In genomic region chr2:9416962-9417316, GRCh38 we compare ENCODE assay signal across 22 cellular contexts. TPM values are rescaled to one million over a fixed set of nuclear protein-coding genes. Genes with fewer than 3 reads are reported as not detected.
DNase-seq lines count a peak whose midpoint lies in the region; ATAC-seq and TF ChIP-seq lines count a peak whose summit lies in the region.
"Had no signal": no experiment of that assay in that cellular context is flagged by ENCODE, and none has a peak within 500 bp of the region (broad histone marks: within the 10 kb centered on the region; RNA-seq: fewer than 3 reads in every experiment).

No MANE protein-coding gene starts in this region.

- POLR2A ChIA-PET in MCF 10A (lab: Yijun Ruan, JAX), result no interaction called here

- H3K27ac Mint-ChIP-seq in MCF 10A (ENCODE audit: low read depth, unreplicated experiment) (peak overlapping the region; percentile 60), immature natural killer cell (peak overlapping the region in 5 of 6 donors; percentile 55 to 84 (median 67))
- peak overlapping the region; percentile 52 for H3K27ac Mint-ChIP-seq in activated T-helper 2 cell treated with anti-CD3 and anti-CD28 coated beads, Interferon-gamma antibody, Interleukin-2, Interleukin-4, amounts not matched to agents 10 μg/mL and 5 μg/mL and 100 μg/mL, durations not matched to agents 14 hours and 24 hours and 36 hours
- H3K27ac Mint-ChIP-seq: activated naive CD4-positive, alpha-beta T cell treated with anti-CD3 and anti-CD28 coated beads for 36 hours had no signal

- intact Hi-C loops in MCF 10A (cut with micrococcal nuclease) (no loop called here), breast epithelium (cut with DNase I; ENCODE audit: low total_unique reads) (no loop called here), vagina (cut with DNase I) (no loop called here)
- intact Hi-C loops in activated T-helper 2 cell treated with anti-CD3 and anti-CD28 coated beads, Interferon-gamma antibody, Interleukin-2, Interleukin-4, amounts not matched to agents 10 μg/mL and 5 μg/mL and 100 μg/mL, durations not matched to agents 14 hours and 24 hours and 36 hours (cut with micrococcal nuclease), result no loop called here

- no peak for TF ChIP-seq CTCF in MCF 10A (IDR thresholded peaks at IDR 0.05; ENCODE audit: unreplicated experiment)
- no peak for TF ChIP-seq CTCF in breast epithelium (IDR thresholded peaks at IDR 0.05)
- no peak for TF ChIP-seq CTCF in vagina (IDR thresholded peaks at IDR 0.05)
- no peak for TF ChIP-seq CTCF in hepatocyte (IDR thresholded peaks at IDR 0.05; ENCODE audit: poor library complexity)

- H3K79me2 ChIP-seq in hepatocyte, result peaks cover 44% of the 10 kb centered on the region

- ATAC-seq in SK-N-SH treated with all-trans-retinoic acid at 6 μM for 48 hours, result no peak
- ATAC-seq: mucosa of descending colon, Right ventricle myocardium inferior had no signal

- no peaks in the 10 kb centered on the region for H3K27me3 ChIP-seq in breast epithelium
- no peaks in the 10 kb centered on the region for H3K27me3 ChIP-seq in vagina
- H3K27me3 ChIP-seq in hepatocyte, result no peaks in the 10 kb centered on the region
- H3K27me3 ChIP-seq: colonic mucosa, MG63 had no signal

- WGBS in hepatocyte (ENCODE audit: low lambda C conversion rate, missing lambda C conversion rate), result 95% methylated on average over 7 of the region's 7 CpGs

- H2AFZ ChIP-seq in hepatocyte, result no peak overlapping the region

- H3K36me3 ChIP-seq in breast epithelium, result no peaks in the 10 kb centered on the region
- H3K36me3 ChIP-seq in vagina, result peaks cover 0 to 18% of the 10 kb centered on the region in 2 donors
- no peaks in the 10 kb centered on the region for H3K36me3 ChIP-seq in hepatocyte (replicated peaks; ENCODE audit: insufficient read depth, low read depth)
- H3K36me3 ChIP-seq: colonic mucosa had no signal

- no peaks in the 10 kb centered on the region for H3K9me3 ChIP-seq in breast epithelium
- no peaks in the 10 kb centered on the region for H3K9me3 ChIP-seq in vagina
- H3K9me3 ChIP-seq in hepatocyte (ENCODE audit: low read depth), result no peaks in the 10 kb centered on the region
- H3K9me3 ChIP-seq: colonic mucosa, MG63, mucosa of descending colon had no signal

- H3K4me1 ChIP-seq in breast epithelium (peaks cover 0 to 3% of the 10 kb centered on the region in 2 donors), vagina (peaks cover 60% of the 10 kb centered on the region), hepatocyte (ENCODE audit: insufficient read depth) (peaks cover 3% of the 10 kb centered on the region)
- H3K4me1 ChIP-seq: colonic mucosa had no signal

- H3K9me3 Mint-ChIP-seq in MCF 10A (ENCODE audit: unreplicated experiment) (no peaks in the 10 kb centered on the region), immature natural killer cell (no peaks in the 10 kb centered on the region)
- no peaks in the 10 kb centered on the region for H3K9me3 Mint-ChIP-seq in activated T-helper 2 cell treated with anti-CD3 and anti-CD28 coated beads, Interferon-gamma antibody, Interleukin-2, Interleukin-4, amounts not matched to agents 10 μg/mL and 5 μg/mL and 100 μg/mL, durations not matched to agents 14 hours and 24 hours and 36 hours
- H3K9me3 Mint-ChIP-seq: activated naive CD4-positive, alpha-beta T cell treated with anti-CD3 and anti-CD28 coated beads for 36 hours; IgD-negative memory B cell had no signal

- H3K27ac ChIP-seq in breast epithelium, result no peak overlapping the region
- peak overlapping the region; percentile 20 for H3K27ac ChIP-seq in vagina
- H3K27ac ChIP-seq in hepatocyte, result no peak overlapping the region
- H3K27ac ChIP-seq: C4-2B, colonic mucosa had no signal

- no peaks in the 10 kb centered on the region for H4K20me1 ChIP-seq in hepatocyte (ENCODE audit: insufficient read depth, poor library complexity, severe bottlenecking)

- H3K9me2 ChIP-seq in hepatocyte (replicated peaks; ENCODE audit: insufficient read depth), result no peaks in the 10 kb centered on the region

- H3K27me3 Mint-ChIP-seq in MCF 10A (ENCODE audit: insufficient read depth, unreplicated experiment), result no peaks in the 10 kb centered on the region
- H3K27me3 Mint-ChIP-seq in activated T-helper 2 cell treated with anti-CD3 and anti-CD28 coated beads, Interferon-gamma antibody, Interleukin-2, Interleukin-4, amounts not matched to agents 10 μg/mL and 5 μg/mL and 100 μg/mL, durations not matched to agents 14 hours and 24 hours and 36 hours (ENCODE audit: low read depth), result no peaks in the 10 kb centered on the region
- peaks cover 0 to 4% (median 1%) of the 10 kb centered on the region in 3 donors for H3K27me3 Mint-ChIP-seq in immature natural killer cell (ENCODE audit: low read depth in 3 of 3)
- H3K27me3 Mint-ChIP-seq: IgD-negative memory B cell had no signal

- no peak overlapping the region for H3K4me2 ChIP-seq in hepatocyte

- no TSS peak for BruUV-seq in MCF 10A (replicated peaks; lab: Mats Ljungman, UMichigan)

- H3K4me3 ChIP-seq in breast epithelium, result no peak overlapping the region
- H3K4me3 ChIP-seq in vagina, result no peak overlapping the region
- H3K4me3 ChIP-seq in hepatocyte, result no peak overlapping the region
- H3K4me3 ChIP-seq: colonic mucosa, MG63, mucosa of descending colon had no signal

- H3K4me1 Mint-ChIP-seq in MCF 10A (ENCODE audit: insufficient read depth, unreplicated experiment) (peaks cover 24% of the 10 kb centered on the region), immature natural killer cell (peaks cover 67 to 73% of the 10 kb centered on the region in 2 donors)
- H3K4me1 Mint-ChIP-seq in activated T-helper 2 cell treated with anti-CD3 and anti-CD28 coated beads, Interferon-gamma antibody, Interleukin-2, Interleukin-4, amounts not matched to agents 10 μg/mL and 5 μg/mL and 100 μg/mL, durations not matched to agents 14 hours and 24 hours and 36 hours (ENCODE audit: low read depth), result peaks cover 50% of the 10 kb centered on the region

- peaks cover 66% of the 10 kb centered on the region for H3K36me3 Mint-ChIP-seq in MCF 10A (ENCODE audit: insufficient read depth, unreplicated experiment)
- peaks cover 71% of the 10 kb centered on the region for H3K36me3 Mint-ChIP-seq in activated T-helper 2 cell treated with anti-CD3 and anti-CD28 coated beads, Interferon-gamma antibody, Interleukin-2, Interleukin-4, amounts not matched to agents 10 μg/mL and 5 μg/mL and 100 μg/mL, durations not matched to agents 14 hours and 24 hours and 36 hours (ENCODE audit: low read depth)
- H3K36me3 Mint-ChIP-seq in immature natural killer cell, result peaks cover 6 to 9% (median 9%) of the 10 kb centered on the region in 3 donors

- no peak for TF ChIP-seq POLR2A in breast epithelium (IDR thresholded peaks at IDR 0.05)
- TF ChIP-seq POLR2A in vagina (IDR thresholded peaks at IDR 0.05), result no peak

- CTCF ChIA-PET in MCF 10A (lab: Yijun Ruan, JAX), result interaction anchor here (0.7 kb wide), 1 partner anchor 186 kb away, joined by 3 read pairs; no protein-coding TSS in a partner anchor

- no peak overlapping the region for H3K4me3 Mint-ChIP-seq in MCF 10A (ENCODE audit: unreplicated experiment)
- no peak overlapping the region for H3K4me3 Mint-ChIP-seq in activated T-helper 2 cell treated with anti-CD3 and anti-CD28 coated beads, Interferon-gamma antibody, Interleukin-2, Interleukin-4, amounts not matched to agents 10 μg/mL and 5 μg/mL and 100 μg/mL, durations not matched to agents 14 hours and 24 hours and 36 hours (ENCODE audit: low read depth)
- H3K4me3 Mint-ChIP-seq in immature natural killer cell, result peak overlapping the region; percentile 10 to 51 (median 34)
- H3K4me3 Mint-ChIP-seq: activated naive CD4-positive, alpha-beta T cell treated with anti-CD3 and anti-CD28 coated beads for 36 hours; IgD-negative memory B cell had no signal

- DNase-seq in MCF 10A (ENCODE audit: unreplicated experiment) (no peak), breast epithelium (ENCODE audit: low spot score in 2 of 2) (no peak), immature natural killer cell (peak; percentile 11 to 16 (median 13)), vagina (ENCODE audit: extremely low spot score in 2 of 2) (no peak), hepatocyte (ENCODE audit: low spot score) (no peak), NK-92 (lab: John Stamatoyannopoulos, UW; ENCODE audit: unreplicated experiment) (no peak)
- no peak for DNase-seq in activated T-helper 2 cell treated with anti-CD3 and anti-CD28 coated beads, Interferon-gamma antibody, Interleukin-2, Interleukin-4, amounts not matched to agents 10 μg/mL and 5 μg/mL and 100 μg/mL, durations not matched to agents 14 hours and 24 hours and 36 hours (ENCODE audit: low spot score)
- DNase-seq: activated CD8-positive, alpha-beta memory T cell treated with anti-CD3 and anti-CD28 coated beads, Interleukin-2, amount 50 U/mL, for 48 hours; activated naive CD4-positive, alpha-beta T cell treated with anti-CD3 and anti-CD28 coated beads for 36 hours; colonic mucosa; GDM1; MG63; mucosa of descending colon; NCI-H1436 treated with DMSO at 0.1 percent for 48 hours; NCI-H2171; NCI-H524 treated with DMSO at 0.1 percent for 48 hours; stimulated activated CD4-positive, alpha-beta T cell treated with anti-CD3 and anti-CD28 coated beads, Interleukin-4, amount 100 ng/mL, for 4 hours; SW 1271 had no signal

RNA-seq across cellular contexts. Expression of gene ITGB1BP1, which starts 6.4 kb away (rescaled TPM):
- total RNA-seq in MCF 10A (2022) (124 and 125 TPM in 2 replicates), breast epithelium (100 to 1,000 TPM in 1 of 3 donors, 10 to 100 TPM in 2; 35.7 to 271 (median 63.3) TPM), vagina (53.8 TPM), hepatocyte (17.4 and 22.7 TPM in 2 replicates)
- total RNA-seq in activated T-helper 2 cell treated with anti-CD3 and anti-CD28 coated beads, Interferon-gamma antibody, Interleukin-2, Interleukin-4, amounts not matched to agents 10 μg/mL and 5 μg/mL and 100 μg/mL, durations not matched to agents 14 hours and 24 hours and 36 hours, result 118 and 128 TPM in 2 replicates
- polyA plus RNA-seq in immature natural killer cell (100 to 1,000 TPM; 157 to 212 (median 204) TPM), hepatocyte (51.8 and 65.2 TPM in 2 replicates)

RNA-seq across cellular contexts. Expression of gene CPSF3, which starts 6.5 kb away (rescaled TPM):
- total RNA-seq in MCF 10A (2022) (51.0 and 51.6 TPM in 2 replicates), breast epithelium (10 to 100 TPM; 18.1 to 26.2 (median 23.1) TPM), vagina (19.4 TPM), hepatocyte (38.7 and 39.1 TPM in 2 replicates)
- 69.5 and 73.2 TPM in 2 replicates for total RNA-seq in activated T-helper 2 cell treated with anti-CD3 and anti-CD28 coated beads, Interferon-gamma antibody, Interleukin-2, Interleukin-4, amounts not matched to agents 10 μg/mL and 5 μg/mL and 100 μg/mL, durations not matched to agents 14 hours and 24 hours and 36 hours
- polyA plus RNA-seq in immature natural killer cell (10 to 100 TPM; 22.1 to 48.0 (median 35.2) TPM), hepatocyte (21.5 and 23.9 TPM in 2 replicates)

RNA-seq across cellular contexts. Expression of gene IAH1, which starts 57.4 kb away (rescaled TPM):
- 74.7 and 82.3 TPM in 2 replicates for total RNA-seq in MCF 10A (2022)
- total RNA-seq in breast epithelium, result 10 to 100 TPM; 39.5 to 84.7 (median 54.7) TPM
- total RNA-seq in activated T-helper 2 cell treated with anti-CD3 and anti-CD28 coated beads, Interferon-gamma antibody, Interleukin-2, Interleukin-4, amounts not matched to agents 10 μg/mL and 5 μg/mL and 100 μg/mL, durations not matched to agents 14 hours and 24 hours and 36 hours, result 82.0 and 82.4 TPM in 2 replicates
- polyA plus RNA-seq in immature natural killer cell, result 10 to 100 TPM; 68.4 to 88.5 (median 85.4) TPM
- total RNA-seq in vagina, result 40.0 TPM
- 31.6 and 44.2 TPM in 2 replicates for total RNA-seq in hepatocyte
- 46.7 and 51.0 TPM in 2 replicates for polyA plus RNA-seq in hepatocyte

Comparison
In these comparisons a context has a peak if more than half of its experiments do, and no peak if none do; other contexts are left out.
1. DNase-seq: peak in immature natural killer cell (3 of 3); none in MCF 10A (single experiment), breast epithelium (0 of 2), activated T-helper 2 cell treated with anti-CD3 and anti-CD28 coated beads, Interferon-gamma antibody, Interleukin-2, Interleukin-4, amounts not matched to agents 10 μg/mL and 5 μg/mL and 100 μg/mL, durations not matched to agents 14 hours and 24 hours and 36 hours (single experiment), vagina (0 of 2), hepatocyte (single experiment) and NK-92 (single experiment).
2. H3K4me3 Mint-ChIP-seq: peak in immature natural killer cell (5 of 5); none in MCF 10A (single experiment) and activated T-helper 2 cell treated with anti-CD3 and anti-CD28 coated beads, Interferon-gamma antibody, Interleukin-2, Interleukin-4, amounts not matched to agents 10 μg/mL and 5 μg/mL and 100 μg/mL, durations not matched to agents 14 hours and 24 hours and 36 hours (single experiment).
3. Peak in every context shown above with its lines, with median percentiles within 50 percentile points of each other: H3K27ac Mint-ChIP-seq.